18 cellular contexts compared by ENCODE assay signal in the genomic region with DNA sequence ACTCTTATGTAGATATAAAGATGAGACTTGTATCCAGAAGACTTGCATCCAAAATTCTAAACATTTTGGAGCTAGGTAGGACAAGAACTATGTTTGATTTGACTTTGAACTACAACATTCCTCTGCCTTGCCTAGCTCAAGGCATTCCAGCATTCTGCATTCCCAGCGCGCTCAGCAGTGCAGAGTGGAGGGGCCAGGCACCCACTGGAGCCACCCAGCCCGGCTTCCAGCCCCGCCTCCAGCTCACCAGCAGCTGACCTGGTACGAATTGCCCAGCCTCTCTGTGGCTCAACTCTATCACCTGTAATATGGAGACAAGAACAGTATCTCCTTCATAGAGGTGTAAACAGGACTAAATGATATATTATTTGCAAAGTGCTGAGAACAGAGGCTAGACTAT. TPM values are rescaled to one million over a fixed set of nuclear protein-coding genes. Genes with fewer than 3 reads are reported as not detected.
DNase-seq lines count a peak whose midpoint lies in the region; ATAC-seq, FAIRE-seq and TF ChIP-seq lines count a peak whose summit lies in the region.
"Had no signal": no experiment of that assay in that cellular context is flagged by ENCODE, and none has a peak within 500 bp of the region (broad histone marks: within the 10 kb centered on the region; RNA-seq: fewer than 3 reads in every experiment).

No MANE protein-coding gene starts in this region.

- TF ChIP-seq EP300 in Ishikawa (IDR thresholded peaks at IDR 0.05; ENCODE audit: borderline replicate concordance) = no peak
- TF ChIP-seq EP300 in H1 (IDR thresholded peaks at IDR 0.05; ENCODE audit: borderline replicate concordance in 1 of 2, low read depth in 2 of 2, low read length in 2 of 2) = no peak

- no peak overlapping the region for H3K9ac ChIP-seq in H1 (replicated peaks in 1 of 4; ENCODE audit: extremely low read depth in 1 of 4, low read depth in 3 of 4, low read length in 3 of 4)

- H3K4me1 ChIP-seq in H1 (replicated peaks in 1 of 4; ENCODE audit: control insufficient read depth in 3 of 4, insufficient read depth in 4 of 4, low read length in 3 of 4) = no peaks in the 10 kb centered on the region; a peak in 1 of 7 replicates
- H3K4me1 ChIP-seq in esophagus squamous epithelium = no peaks in the 10 kb centered on the region
- H3K4me1 ChIP-seq: Peyer's patch, prostate gland had no signal

- peaks cover 0 to 21% of the 10 kb centered on the region in 2 experiments; a peak in 2 of 4 replicates for H3K79me2 ChIP-seq in H1 (ENCODE audit: control insufficient read depth in 1 of 2, insufficient read depth in 2 of 2, low read length in 2 of 2)

- H3K27ac ChIP-seq in H1 (ENCODE audit: low read depth, low read length) (no peak overlapping the region), esophagus squamous epithelium (no peak overlapping the region)
- H3K27ac ChIP-seq: Peyer's patch, prostate gland had no signal

- no peaks in the 10 kb centered on the region for H3K9me3 Mint-ChIP-seq in stimulated activated memory B cell treated with anti-CD40 and anti-IgM and Interleukin-4, amounts not matched to agents 10 μg/mL and 1 μg/mL and 100 μg/mL, for 72 hours

- H3K14ac ChIP-seq in H1 (ENCODE audit: insufficient read length) = no peak overlapping the region

- no peaks in the 10 kb centered on the region for H3K23me2 ChIP-seq in H1 (ENCODE audit: low read depth, low read length)

- peaks cover 0 to 4% of the 10 kb centered on the region in 2 experiments for H4K20me1 ChIP-seq in H1 (replicated peaks in 1 of 2; ENCODE audit: control insufficient read depth in 1 of 2, insufficient read depth in 2 of 2, low read length in 2 of 2)

- H3K27ac Mint-ChIP-seq in stimulated activated memory B cell treated with anti-CD40 and anti-IgM and Interleukin-4, amounts not matched to agents 10 μg/mL and 1 μg/mL and 100 μg/mL, for 72 hours = peak overlapping the region; percentile 2

- H2BK120ac ChIP-seq in H1 (replicated peaks; ENCODE audit: low read depth, low read length) = no peak overlapping the region

- H3K27me3 Mint-ChIP-seq in stimulated activated memory B cell treated with anti-CD40 and anti-IgM and Interleukin-4, amounts not matched to agents 10 μg/mL and 1 μg/mL and 100 μg/mL, for 72 hours = peaks cover 23% of the 10 kb centered on the region

- no peak overlapping the region for H2BK12ac ChIP-seq in H1 (ENCODE audit: low read depth, low read length)

- FAIRE-seq in H1 (lab: Jason Lieb, UNC) = peak; percentile 84
- FAIRE-seq: colon, urothelium cell line had no signal

- no peak overlapping the region for H2BK15ac ChIP-seq in H1 (ENCODE audit: low read length)

- 20% methylated on average over 5 of the region's 5 CpGs; no CpG with 5 or more reads in 1 of the 2 experiments for WGBS in H1 (ENCODE audit: extremely low coverage in 1 of 2, insufficient coverage in 1 of 2, insufficient read length in 1 of 2, insufficient replicate concordance in 2 of 2, low coverage in 1 of 2, low lambda C conversion rate in 2 of 2, missing lambda C conversion rate in 1 of 2), 2 experiments
- 71 to 82% methylated on average over 5 of the region's 5 CpGs for WGBS in esophagus squamous epithelium, 2 donors

- no peak overlapping the region for H3K4me3 Mint-ChIP-seq in stimulated activated memory B cell treated with anti-CD40 and anti-IgM and Interleukin-4, amounts not matched to agents 10 μg/mL and 1 μg/mL and 100 μg/mL, for 72 hours

- peak overlapping the region in 1 of 4 experiments; percentile 15; a peak in 1 of 8 replicates for H3K4me3 ChIP-seq in H1 (ENCODE audit: extremely low read depth in 1 of 4, insufficient read depth in 2 of 4, low read depth in 3 of 4, low read length in 4 of 4)
- no peak overlapping the region for H3K4me3 ChIP-seq in esophagus squamous epithelium
- H3K4me3 ChIP-seq: Peyer's patch, prostate gland had no signal

- intact Hi-C loops in esophagus squamous epithelium (cut with DNase I) = no loop called here

- H3K36me3 Mint-ChIP-seq in stimulated activated memory B cell treated with anti-CD40 and anti-IgM and Interleukin-4, amounts not matched to agents 10 μg/mL and 1 μg/mL and 100 μg/mL, for 72 hours = peaks cover 53% of the 10 kb centered on the region

- H3K18ac ChIP-seq in H1 (ENCODE audit: extremely low read depth, low read length) = no peak overlapping the region

- H3K79me1 ChIP-seq in H1 (ENCODE audit: low read depth, low read length) = peaks cover 6% of the 10 kb centered on the region; the same call in 1 of the 2 replicates

- no peak overlapping the region for H2AK5ac ChIP-seq in H1 (ENCODE audit: low read depth, low read length)

- H3K27me3 ChIP-seq in H1 (replicated peaks in 1 of 4; ENCODE audit: control insufficient read depth in 3 of 4, extremely low read depth in 1 of 4, insufficient read depth in 3 of 4, low read length in 3 of 4) (no peaks in the 10 kb centered on the region), esophagus squamous epithelium (no peaks in the 10 kb centered on the region)
- H3K27me3 ChIP-seq: Peyer's patch had no signal

- ATAC-seq in stimulated activated memory B cell treated with anti-CD40 and anti-IgM and Interleukin-4, amounts not matched to agents 10 μg/mL and 1 μg/mL and 100 μg/mL, for 72 hours = no peak
- ATAC-seq in GM21786 (IDR thresholded peaks at IDR 0.05; ENCODE audit: unreplicated experiment) = no peak
- ATAC-seq: esophagus mucosa had no signal

- no peak overlapping the region for H4K5ac ChIP-seq in H1 (ENCODE audit: insufficient read length, low read depth, low read length)

- H3K23ac ChIP-seq in H1 (ENCODE audit: insufficient read length) = no peak overlapping the region

- no peak overlapping the region for H4K8ac ChIP-seq in H1 (ENCODE audit: extremely low read depth, insufficient read depth, low read length)

- H3K4ac ChIP-seq in H1 (replicated peaks; ENCODE audit: insufficient read length, low read depth, low read length) = no peak overlapping the region

- no peak overlapping the region for H2AFZ ChIP-seq in H1 (ENCODE audit: low read length)

- no peak for TF ChIP-seq CTCF in H1 (IDR thresholded peaks at IDR 0.05; ENCODE audit: control extremely low read depth in 1 of 3, insufficient read depth in 1 of 3, low read depth in 1 of 3, low read length in 3 of 3)
- no peak for TF ChIP-seq CTCF in esophagus squamous epithelium (IDR thresholded peaks at IDR 0.05)

- POLR2A ChIA-PET in H1 (lab: Charles Lee; ENCODE audit: partially characterized antibody) = interaction anchor here (0.8 to 1.5 kb wide), 5 partner anchors 20 to 99 kb away, joined by 3 to 9 read pairs (median 3); partner anchors contain the start of gene PRDM10

- no peak overlapping the region for H2BK20ac ChIP-seq in H1 (ENCODE audit: low read length)

- H3K36me3 ChIP-seq in H1 (ENCODE audit: control insufficient read depth in 2 of 4, insufficient read depth in 4 of 4, low read length in 3 of 4) = no peaks in the 10 kb centered on the region
- H3K36me3 ChIP-seq in esophagus squamous epithelium = peaks cover 0 to 9% (median 0%) of the 10 kb centered on the region in 3 donors
- H3K36me3 ChIP-seq: Peyer's patch, prostate gland had no signal

- TF ChIP-seq RAD21 in Ishikawa (IDR thresholded peaks at IDR 0.05; ENCODE audit: low read depth) (no peak), H1 (IDR thresholded peaks at IDR 0.05 in 1 of 2, conservative IDR thresholded peaks at IDR 0.05 in 1 of 2; ENCODE audit: low read depth in 2 of 2, low read length in 2 of 2) (no peak; a peak in 1 of 4 replicates)

- TF ChIP-seq POLR2A in H1 (IDR thresholded peaks at IDR 0.05; ENCODE audit: control extremely low read depth in 1 of 2, low read depth in 2 of 2, low read length in 2 of 2) (no peak), esophagus squamous epithelium (IDR thresholded peaks at IDR 0.05) (no peak)

- 0 out of 4 replicates have a peak overlapping the region, but pooled peaks of 1 of the 2 experiments have one; percentile 11 for H3K4me2 ChIP-seq in H1 (ENCODE audit: insufficient read depth in 1 of 2, low read depth in 2 of 2, low read length in 2 of 2)

- no peak overlapping the region for H4K91ac ChIP-seq in H1 (replicated peaks; ENCODE audit: insufficient read length, low read length)

- H2BK5ac ChIP-seq in H1 (ENCODE audit: low read depth, low read length) = no peak overlapping the region

- peaks cover 33% of the 10 kb centered on the region for H3K4me1 Mint-ChIP-seq in stimulated activated memory B cell treated with anti-CD40 and anti-IgM and Interleukin-4, amounts not matched to agents 10 μg/mL and 1 μg/mL and 100 μg/mL, for 72 hours

- CTCF ChIA-PET in H1 (lab: Charles Lee; ENCODE audit: partially characterized antibody) = interaction anchor here (1.1 to 1.9 kb wide), 7 partner anchors 9 to 153 kb away, joined by 3 to 14 read pairs (median 4); no protein-coding TSS in a partner anchor

- no peak overlapping the region for H3K56ac ChIP-seq in H1 (replicated peaks; ENCODE audit: insufficient read length, low read depth, low read length)

- no peaks in the 10 kb centered on the region for H3K9me3 ChIP-seq in H1 (ENCODE audit: insufficient read depth in 2 of 2, low read depth in 1 of 2, low read length in 1 of 2)
- no peaks in the 10 kb centered on the region for H3K9me3 ChIP-seq in esophagus squamous epithelium
- H3K9me3 ChIP-seq: Peyer's patch, prostate gland had no signal

- DNase-seq in H1 (ENCODE audit: low read depth in 1 of 2, low spot score in 2 of 2) (peak; percentile 34 to 71), kidney tubule cell (ENCODE audit: low spot score) (peak; percentile 62), esophagus squamous epithelium (lab: John Stamatoyannopoulos, UW) (no peak), activated T-cell treated with anti-CD3 and anti-CD28 coated beads for 4 hours (no peak)
- DNase-seq: activated CD4-positive, CD25-positive, alpha-beta regulatory T cell treated with anti-CD3 and anti-CD28 coated beads, Interleukin-2, amount 50 U/mL, for 72 hours; DMS79 treated with DMSO at 0.1 percent for 48 hours; KG1; NCI-H1694; NCI-H510A treated with DMSO at 0.1 percent for 48 hours; Peyer's patch; stimulated activated CD4-positive, alpha-beta T cell treated with anti-CD3 and anti-CD28 coated beads, Interleukin-2, amount 100 ng/mL, for 24 hours had no signal

TF ChIP-seq in Ishikawa, 13 proteins besides CTCF, POLR2A, EP300 and RAD21 (continues in another document):
- TF ChIP-seq NFIC (IDR thresholded peaks at IDR 0.05) (no peak), TEAD4 (IDR thresholded peaks at IDR 0.05) (peak; percentile 71)

TF ChIP-seq in H1, 55 proteins besides CTCF, POLR2A, EP300 and RAD21 (continues in another document):
- TF ChIP-seq TEAD4 (IDR thresholded peaks at IDR 0.05; ENCODE audit: low read depth, low read length) (peak; percentile 99), SP1 (IDR thresholded peaks at IDR 0.05; ENCODE audit: low read depth, low read length) (0 out of 2 replicates have a peak, but pooled peaks have one; percentile 17)

RNA-seq across cellular contexts. Expression of gene PRDM10, which starts 28.8 kb away (rescaled TPM):
- total RNA-seq in H1 (2021; fragmentation: NEBNext Ultra II Directional; extraction: Animal tissue kit (Norgen Biotek cat#: 25700)) = 16.0 and 19.2 TPM in 2 replicates
- polyA plus RNA-seq in H1 (2011; rRNA removed) = 15.5 and 20.8 TPM in 2 replicates
- 9.2 TPM for polyA plus RNA-seq in H1 (2011; cell fraction: cytosol; rRNA removed)
- 35.9 TPM for polyA plus RNA-seq in H1 (2011; cell fraction: nucleus; rRNA removed)
- polyA plus RNA-seq in H1 (2012, experiment 1 of 2) = 6.6 to 9.0 TPM (median 7.2 TPM) in 4 replicates
- 0.45 TPM for polyA plus RNA-seq in H1 (2012, experiment 2 of 2)
- 6.9 TPM for polyA plus RNA-seq in H1 (2013, experiment 1 of 2)
- 6.1 TPM for polyA plus RNA-seq in H1 (2013, experiment 2 of 2)
- 58.7 and 59.5 TPM in 2 replicates for polyA minus RNA-seq in H1 (2011; rRNA and poly(A)+ RNA removed)
- 25.2 TPM for polyA minus RNA-seq in H1 (2011; cell fraction: cytosol; rRNA and poly(A)+ RNA removed)
- 20.4 TPM for polyA minus RNA-seq in H1 (2011; cell fraction: nucleus; rRNA and poly(A)+ RNA removed)
- 10 to 100 TPM in 1 of 4 donors, 1 to 10 TPM in 3; 7.3 to 11.2 (median 7.7) TPM for total RNA-seq in esophagus squamous epithelium

Comparison
In these comparisons a context has a peak if more than half of its experiments do, and no peak if none do; other contexts are left out.
1. DNase-seq: peak in H1 (2 of 2) and kidney tubule cell (single experiment); none in esophagus squamous epithelium (single experiment) and activated T-cell treated with anti-CD3 and anti-CD28 coated beads for 4 hours (single experiment).